Comparison of ENCODE assay signal across 1 cellular context in genomic region chr7:99440195-99440594, GRCh38.
TF ChIP-seq lines count a peak whose summit lies in the region.

No MANE protein-coding gene starts in this region.

TF ChIP-seq in SK-N-SH treated with all-trans-retinoic acid at 6 μM for 48 hours, 23 proteins besides CTCF, POLR2A, EP300 and RAD21 (continued from another document):
- TF ChIP-seq, protein P1, sequence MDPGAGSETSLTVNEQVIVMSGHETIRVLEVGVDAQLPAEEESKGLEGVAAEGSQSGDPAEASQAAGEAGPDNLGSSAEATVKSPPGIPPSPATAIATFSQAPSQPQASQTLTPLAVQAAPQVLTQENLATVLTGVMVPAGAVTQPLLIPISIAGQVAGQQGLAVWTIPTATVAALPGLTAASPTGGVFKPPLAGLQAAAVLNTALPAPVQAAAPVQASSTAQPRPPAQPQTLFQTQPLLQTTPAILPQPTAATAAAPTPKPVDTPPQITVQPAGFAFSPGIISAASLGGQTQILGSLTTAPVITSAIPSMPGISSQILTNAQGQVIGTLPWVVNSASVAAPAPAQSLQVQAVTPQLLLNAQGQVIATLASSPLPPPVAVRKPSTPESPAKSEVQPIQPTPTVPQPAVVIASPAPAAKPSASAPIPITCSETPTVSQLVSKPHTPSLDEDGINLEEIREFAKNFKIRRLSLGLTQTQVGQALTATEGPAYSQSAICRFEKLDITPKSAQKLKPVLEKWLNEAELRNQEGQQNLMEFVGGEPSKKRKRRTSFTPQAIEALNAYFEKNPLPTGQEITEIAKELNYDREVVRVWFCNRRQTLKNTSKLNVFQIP (CRISPR knock-in tag; IDR thresholded peaks at IDR 0.05; ENCODE audit: borderline replicate concordance, low read depth): no peak
- TF ChIP-seq CREB5 (CRISPR knock-in tag; IDR thresholded peaks at IDR 0.05; ENCODE audit: low read depth) (no peak), BACH2 (CRISPR knock-in tag; IDR thresholded peaks at IDR 0.05; ENCODE audit: borderline replicate concordance) (no peak), ZNF565 (CRISPR knock-in tag; conservative IDR thresholded peaks at IDR 0.05; ENCODE audit: low read depth) (no peak), TOX (CRISPR knock-in tag; IDR thresholded peaks at IDR 0.05; ENCODE audit: borderline replicate concordance) (no peak), ESRRG (CRISPR knock-in tag; IDR thresholded peaks at IDR 0.05) (no peak), GLIS3 (CRISPR knock-in tag; IDR thresholded peaks at IDR 0.05) (no peak), TSHZ2 (CRISPR knock-in tag; IDR thresholded peaks at IDR 0.05) (no peak), CSDC2 (CRISPR knock-in tag; IDR thresholded peaks at IDR 0.05) (no peak)
